Comparison of ENCODE assay signal across 8 cellular contexts in genomic region chr11:58905716-58906547, GRCh38. TPM values are rescaled to one million over a fixed set of nuclear protein-coding genes. Genes with fewer than 3 reads are reported as not detected.
DNase-seq lines count a peak whose midpoint lies in the region; ATAC-seq, FAIRE-seq and TF ChIP-seq lines count a peak whose summit lies in the region.

No MANE protein-coding gene starts in this region.

- H3K27me3 ChIP-seq in ACC112 (ENCODE audit: insufficient read depth, low read length): no peaks in the 10 kb centered on the region
- H3K27me3 ChIP-seq in HUES64 (ENCODE audit: insufficient read depth, low read length): peaks cover 61% of the 10 kb centered on the region
- peaks cover 5 to 16% of the 10 kb centered on the region in 2 experiments; a peak in 2 of 5 replicates for H3K27me3 ChIP-seq in K562 (ENCODE audit: control insufficient read depth in 2 of 2, insufficient read depth in 2 of 2, low read length in 2 of 2)
- peaks cover 48% of the 10 kb centered on the region for H3K27me3 ChIP-seq in iPS-18a (ENCODE audit: control insufficient read depth, insufficient read depth, low read length)
- no peaks in the 10 kb centered on the region for H3K27me3 ChIP-seq in SJCRH30

- TF ChIP-seq EP300 in K562 (IDR thresholded peaks at IDR 0.05; ENCODE audit: low read length): no peak

- POLR2A ChIA-PET in K562 (lab: Yijun Ruan, JAX): interaction anchor here (0.7 kb wide), 1 partner anchor 273 kb away, joined by 3 read pairs; no protein-coding TSS in a partner anchor

- no peak for FAIRE-seq in K562 (lab: Jason Lieb, UNC)

- peak in 2 of 3 experiments; percentile 21 to 34; a peak in 2 of 6 replicates for TF ChIP-seq CTCF in K562 (IDR thresholded peaks at IDR 0.05 in 2 of 3, conservative IDR thresholded peaks at IDR 0.05 in 1 of 3; ENCODE audit: insufficient read depth in 2 of 3, low read depth in 1 of 3, low read length in 3 of 3)

- H3K9me3 ChIP-seq in HUES64 (ENCODE audit: insufficient read depth, low read depth, low read length): no peaks in the 10 kb centered on the region
- no peaks in the 10 kb centered on the region for H3K9me3 ChIP-seq in K562 (replicated peaks; ENCODE audit: control insufficient read depth, insufficient read depth, low read depth, low read length)
- no peaks in the 10 kb centered on the region for H3K9me3 ChIP-seq in iPS-18a (ENCODE audit: control insufficient read depth, low read depth, low read length)
- no peaks in the 10 kb centered on the region for H3K9me3 ChIP-seq in SJCRH30 (replicated peaks)

- no peaks in the 10 kb centered on the region for H3K9me3 Mint-ChIP-seq in activated T-cell treated with anti-CD3 and anti-CD28 coated beads, Interleukin-2, amount 50 U/mL, for 4 hours

- H3K36me3 Mint-ChIP-seq in activated T-cell treated with anti-CD3 and anti-CD28 coated beads, Interleukin-2, amount 50 U/mL, for 4 hours (ENCODE audit: insufficient read depth): no peaks in the 10 kb centered on the region

- no peak overlapping the region for H3K4me2 ChIP-seq in K562 (ENCODE audit: insufficient read depth, low read length)

- H4K20me1 ChIP-seq in K562 (replicated peaks; ENCODE audit: control insufficient read depth, insufficient read depth, low read length): no peaks in the 10 kb centered on the region

- H2AFZ ChIP-seq in ACC112 (ENCODE audit: low read length, unreplicated experiment) (peak overlapping the region; percentile 64), K562 (ENCODE audit: low read depth, low read length) (no peak overlapping the region)

- peak in 3 of 4 experiments; percentile 17 to 24 (median 20) for DNase-seq in K562 (ENCODE audit: extremely low read depth in 1 of 4, low spot score in 3 of 4)
- peak; percentile 69 for DNase-seq in smooth muscle cell of the brain vasculature (ENCODE audit: low read depth, low spot score)
- no peak for DNase-seq in activated T-cell treated with anti-CD3 and anti-CD28 coated beads, Interleukin-2, amount 50 U/mL, for 4 hours
- DNase-seq in SJCRH30: no peak

- 52% methylated on average over 34 of the region's 34 CpGs for WGBS in HUES64
- 13% methylated on average over 28 of the region's 34 CpGs for WGBS in K562 (ENCODE audit: insufficient coverage, low coverage, missing lambda C conversion rate)

- H3K27me3 Mint-ChIP-seq in activated T-cell treated with anti-CD3 and anti-CD28 coated beads, Interleukin-2, amount 50 U/mL, for 4 hours (ENCODE audit: low read depth): peaks cover 50% of the 10 kb centered on the region

- TF ChIP-seq POLR2A in K562 (conservative IDR thresholded peaks at IDR 0.05): no peak

- H3K9ac ChIP-seq in HUES64 (ENCODE audit: low read depth, low read length) (no peak overlapping the region), K562 (ENCODE audit: insufficient read depth in 1 of 2, low read depth in 2 of 2, low read length in 2 of 2) (no peak overlapping the region), iPS-18a (ENCODE audit: low read length) (peak overlapping the region; percentile 61)

- H3K4me3 Mint-ChIP-seq in activated T-cell treated with anti-CD3 and anti-CD28 coated beads, Interleukin-2, amount 50 U/mL, for 4 hours: no peak overlapping the region

- peaks cover 20% of the 10 kb centered on the region for H3K4me1 ChIP-seq in ACC112 (ENCODE audit: control insufficient read depth, insufficient read depth, low read length, unreplicated experiment)
- H3K4me1 ChIP-seq in HUES64 (ENCODE audit: insufficient read depth, low read length): peaks cover 6% of the 10 kb centered on the region
- peaks cover 0 to 5% of the 10 kb centered on the region in 2 experiments; a peak in 2 of 5 replicates for H3K4me1 ChIP-seq in K562 (replicated peaks in 1 of 2; ENCODE audit: control insufficient read depth in 2 of 2, insufficient read depth in 2 of 2, low read length in 2 of 2)
- peaks cover 17% of the 10 kb centered on the region for H3K4me1 ChIP-seq in iPS-18a (ENCODE audit: control insufficient read depth, low read depth, low read length)
- H3K4me1 ChIP-seq in SJCRH30: no peaks in the 10 kb centered on the region

- BruUV-seq in K562 (replicated peaks; lab: Mats Ljungman, UMichigan): no TSS peak

- H3K27ac ChIP-seq in ACC112 (ENCODE audit: low read depth, low read length) (no peak overlapping the region), HUES64 (ENCODE audit: low read depth, low read length) (no peak overlapping the region), K562 (ENCODE audit: extremely low read depth, low read depth, low read length) (no peak overlapping the region), iPS-18a (ENCODE audit: low read length) (no peak overlapping the region), SJCRH30 (no peak overlapping the region)

- CTCF ChIA-PET in K562 (lab: Yijun Ruan, JAX; ENCODE audit: low intra/inter-chr PET ratio): no interaction called here

- H3K36me3 ChIP-seq in ACC112 (ENCODE audit: insufficient read depth, low read length) (no peaks in the 10 kb centered on the region), HUES64 (ENCODE audit: insufficient read depth, low read length) (no peaks in the 10 kb centered on the region), K562 (ENCODE audit: control insufficient read depth, insufficient read depth, low read length) (no peaks in the 10 kb centered on the region), iPS-18a (ENCODE audit: control insufficient read depth, low read depth, low read length) (no peaks in the 10 kb centered on the region), SJCRH30 (no peaks in the 10 kb centered on the region)

- H3K4me3 ChIP-seq in ACC112 (ENCODE audit: low read depth, low read length) (peak overlapping the region; percentile 88), HUES64 (ENCODE audit: low read length) (peak overlapping the region; percentile 67), K562 (no peak overlapping the region), iPS-18a (ENCODE audit: low read length) (peak overlapping the region; percentile 73), SJCRH30 (no peak overlapping the region)

- no peak for TF ChIP-seq RAD21 in K562 (CRISPR knock-in tag; conservative IDR thresholded peaks at IDR 0.05 in 1 of 2, IDR thresholded peaks at IDR 0.05 in 1 of 2)

- peaks cover 20% of the 10 kb centered on the region for H3K79me2 ChIP-seq in ACC112 (ENCODE audit: control insufficient read depth, insufficient read depth, low read length, unreplicated experiment)
- no peaks in the 10 kb centered on the region for H3K79me2 ChIP-seq in K562 (ENCODE audit: control insufficient read depth, insufficient read depth, low read length)

- no peaks in the 10 kb centered on the region for H3K9me1 ChIP-seq in K562 (ENCODE audit: control insufficient read depth, insufficient read depth, low read length)

- in situ Hi-C loops in K562 (cut with MboI): no loop called here

- ATAC-seq in K562 (peak; percentile 77), GM21619 (IDR thresholded peaks at IDR 0.05; ENCODE audit: unreplicated experiment) (no peak)
- ATAC-seq in activated T-cell treated with anti-CD3 and anti-CD28 coated beads, Interleukin-2, amount 50 U/mL, for 4 hours: no peak

- intact Hi-C loops in K562 (cut with micrococcal nuclease): no loop called here

- H3K4me1 Mint-ChIP-seq in activated T-cell treated with anti-CD3 and anti-CD28 coated beads, Interleukin-2, amount 50 U/mL, for 4 hours (ENCODE audit: low read depth): no peaks in the 10 kb centered on the region

TF ChIP-seq in K562, 482 proteins besides CTCF, POLR2A, EP300 and RAD21 (continues in another document):
- TF ChIP-seq GTF2E2 (tag; IDR thresholded peaks at IDR 0.05) (no peak), SIN3A (IDR thresholded peaks at IDR 0.05; ENCODE audit: borderline replicate concordance in 2 of 2, control insufficient read depth in 1 of 2, low read depth in 2 of 2, low read length in 2 of 2) (no peak), SRSF1 (IDR thresholded peaks at IDR 0.05; ENCODE audit: low read depth, low read length) (no peak), GATA2 (CRISPR knock-in tag; IDR thresholded peaks at IDR 0.05) (no peak), CTCFL (IDR thresholded peaks at IDR 0.05; ENCODE audit: borderline replicate concordance, insufficient read depth, low read depth, low read length, poor library complexity, severe bottlenecking) (no peak), BRD9 (IDR thresholded peaks at IDR 0.05; ENCODE audit: low read depth, partially characterized antibody) (no peak), SMARCA4 (IDR thresholded peaks at IDR 0.05) (no peak)

RNA-seq across cellular contexts. Expression of gene GLYATL1, which starts 33.4 kb away (rescaled TPM):
- 6.1 TPM for polyA plus RNA-seq in HUES64 (2013, experiment 1 of 2)
- polyA plus RNA-seq in HUES64 (2013, experiment 2 of 2): 9.1 TPM
- not detected in 2 replicates for total RNA-seq in K562 (2011; cell fraction: chromatin; rRNA removed; ENCODE audit: low replicate concordance)
- total RNA-seq in K562 (2011; cell fraction: nucleolus; rRNA removed): not detected in 2 replicates
- total RNA-seq in K562 (2011; cell fraction: nucleoplasm; rRNA removed): not detected in 2 replicates
- total RNA-seq in K562 (2014; rRNA removed) (not detected in 2 replicates), K562 (2014; rRNA removed; fragmentation: Illumina TruSeq; extraction: Trizol) (not detected in 2 replicates), K562 (2015; rRNA removed; fragmentation: Illumina TruSeq; extraction: Trizol) (not detected in 2 replicates), K562 (2021) (not detected in 2 replicates)
- polyA plus RNA-seq in K562 (2011; rRNA removed) (not detected in 2 replicates), K562 (2014; fragmentation: Illumina TruSeq; extraction: Trizol) (not detected in 2 replicates), K562 (2014; fragmentation: Nextera tagmentation; extraction: Ambion mirVana) (not detected), K562 (2014; rRNA removed) (not detected in 2 replicates)
- not detected in 2 replicates for polyA plus RNA-seq in K562 (2011; cell fraction: cytosol; rRNA removed)
- not detected in 2 replicates for polyA plus RNA-seq in K562 (2011; cell fraction: nucleus; rRNA removed)
- polyA plus RNA-seq in K562 (2012): not detected in 2 replicates
- polyA minus RNA-seq in K562 (2011; rRNA and poly(A)+ RNA removed): not detected in 2 replicates
- not detected in 2 replicates for polyA minus RNA-seq in K562 (2011; cell fraction: cytosol; rRNA and poly(A)+ RNA removed)
- polyA minus RNA-seq in K562 (2011; cell fraction: nucleus; rRNA and poly(A)+ RNA removed): not detected in 2 replicates
- under 1 TPM in 1 of 3 donors, not detected in 2; 0.24 TPM for total RNA-seq in activated T-cell treated with anti-CD3 and anti-CD28 coated beads, Interleukin-2, amount 50 U/mL, for 4 hours
- not detected in 2 replicates for total RNA-seq in SJCRH30 (2014; rRNA removed; shearing (Covaris generic))

Comparison
In these comparisons a context has a peak if more than half of its experiments do, and no peak if none do; other contexts are left out.
1. H3K4me3 ChIP-seq: peak in ACC112 (single experiment), HUES64 (single experiment) and iPS-18a (single experiment); none in K562 (single experiment) and SJCRH30 (single experiment).
2. DNase-seq: peak in K562 (3 of 4) and smooth muscle cell of the brain vasculature (single experiment); none in activated T-cell treated with anti-CD3 and anti-CD28 coated beads, Interleukin-2, amount 50 U/mL, for 4 hours (single experiment) and SJCRH30 (0 of 2).